8 cellular contexts compared by ENCODE assay signal in genomic region chr1:154272217-154272998, GRCh38. TPM values are rescaled to one million over a fixed set of nuclear protein-coding genes. Genes with fewer than 3 reads are reported as not detected.
DNase-seq lines count a peak whose midpoint lies in the region; ATAC-seq and TF ChIP-seq lines count a peak whose summit lies in the region.

Gene HAX1, plus strand, starts transcription at chr1:154272629. Its CDS starts 95 bp downstream, at chr1:154272724.

- TF ChIP-seq EP300 in Ishikawa (IDR thresholded peaks at IDR 0.05; ENCODE audit: borderline replicate concordance) = no peak

- CTCF ChIA-PET in PC-3 (lab: Charles Lee) = interaction anchor here (0.6 to 1.2 kb wide), 5 partner anchors 62 to 518 kb away, joined by 10 to 22 read pairs (median 16); no protein-coding TSS in a partner anchor

- no peaks in the 10 kb centered on the region for H4K20me1 ChIP-seq in PC-3 (ENCODE audit: low read length)

- H3K9me2 ChIP-seq in PC-3 (replicated peaks; ENCODE audit: low read length) = no peaks in the 10 kb centered on the region

- DNase-seq in DMS153 treated with DMSO at 0.1 percent for 48 hours (lab: John Stamatoyannopoulos, UW; ENCODE audit: unreplicated experiment) (peak; percentile 95), PC-3 (peak; percentile 99)
- peak; percentile 95 for DNase-seq in activated T-cell treated with anti-CD3 and anti-CD28 coated beads, Interleukin-2, amount 50 U/mL, for 1 hour
- DNase-seq in stimulated activated CD8-positive, alpha-beta memory T cell treated with anti-CD3 and anti-CD28 coated beads, Interleukin-7, amount 100 ng/mL, for 4 hours (ENCODE audit: low read depth in 2 of 2) = peak; percentile 95 to 99

- intact Hi-C loops in PC-3 (cut with micrococcal nuclease) = loop anchor here (1.0 kb wide), 2 partner anchors 63 to 73 kb away; no protein-coding TSS in a partner anchor

- H3K9ac ChIP-seq in PC-3 (ENCODE audit: low read length) (peak within 1 kb of the TSS; percentile 87), muscle layer of colon (ENCODE audit: low read length) (peak within 1 kb of the TSS; percentile 99)

- H3K27me3 ChIP-seq in PC-3 (ENCODE audit: low read length) = no peaks in the 10 kb centered on the region
- H3K27me3 ChIP-seq in esophagus (ENCODE audit: control insufficient read depth in 1 of 2, insufficient read depth in 2 of 2, low read length in 2 of 2) = no peaks in the 10 kb centered on the region
- H3K27me3 ChIP-seq in muscle layer of colon (ENCODE audit: control insufficient read depth in 1 of 2, insufficient read depth in 2 of 2, low read length in 2 of 2) = no peaks in the 10 kb centered on the region

- BruUV-seq in PC-3 (replicated peaks; lab: Mats Ljungman, UMichigan) = TSS peak; percentile 71

- peaks cover 12% of the 10 kb centered on the region for H3K79me2 ChIP-seq in PC-3 (ENCODE audit: low read length)

- H3K27ac ChIP-seq in PC-3 (ENCODE audit: low read length) (peak within 1 kb of the TSS; percentile 37), esophagus (ENCODE audit: low read depth in 2 of 2, low read length in 1 of 2) (peak within 1 kb of the TSS; percentile 92 to 96), muscle layer of colon (ENCODE audit: low read depth, low read length) (peak within 1 kb of the TSS; percentile 92)

- peak within 1 kb of the TSS; percentile 88 for H3K4me2 ChIP-seq in PC-3 (ENCODE audit: low read length)

- TF ChIP-seq CTCF in PC-3 (conservative IDR thresholded peaks at IDR 0.05; ENCODE audit: low read depth, low read length) = peak; percentile 97

- TF ChIP-seq RAD21 in Ishikawa (IDR thresholded peaks at IDR 0.05; ENCODE audit: low read depth) = peak; percentile 77

- WGBS in esophagus, 2 donors = 0 to 1% methylated on average over 47 of the region's 47 CpGs

- H3K4me1 ChIP-seq in PC-3 (ENCODE audit: insufficient read depth, low read length) = peaks cover 5% of the 10 kb centered on the region
- no peaks in the 10 kb centered on the region for H3K4me1 ChIP-seq in esophagus (ENCODE audit: control insufficient read depth in 2 of 2, insufficient read depth in 2 of 2, low read length in 1 of 2)
- peaks cover 10% of the 10 kb centered on the region for H3K4me1 ChIP-seq in muscle layer of colon (ENCODE audit: insufficient read depth, low read length)

- H3K36me3 ChIP-seq in PC-3 (ENCODE audit: low read depth, low read length) (peaks cover 21% of the 10 kb centered on the region; the same call in 1 of the 2 replicates), esophagus (ENCODE audit: control insufficient read depth in 2 of 2, insufficient read depth in 2 of 2, low read length in 1 of 2) (peaks cover 12 to 17% of the 10 kb centered on the region in 2 donors), muscle layer of colon (ENCODE audit: insufficient read depth, low read length) (peaks cover 29% of the 10 kb centered on the region)

- H3K9me3 ChIP-seq in PC-3 (ENCODE audit: low read length) (no peaks in the 10 kb centered on the region), esophagus (ENCODE audit: control insufficient read depth in 2 of 2, insufficient read depth in 1 of 2, low read depth in 1 of 2, low read length in 1 of 2) (no peaks in the 10 kb centered on the region), muscle layer of colon (ENCODE audit: low read length) (no peaks in the 10 kb centered on the region)

- ATAC-seq in GM21529 (IDR thresholded peaks at IDR 0.05; ENCODE audit: unreplicated experiment) (peak; percentile 88), PC-3 (peak; percentile 93)

- peak within 1 kb of the TSS; percentile 87 for H3K4me3 ChIP-seq in PC-3 (ENCODE audit: low read length)
- peak within 1 kb of the TSS; percentile 63 to 84 for H3K4me3 ChIP-seq in esophagus (ENCODE audit: low read depth in 1 of 2, low read length in 2 of 2)
- peak within 1 kb of the TSS; percentile 96 to 97 for H3K4me3 ChIP-seq in muscle layer of colon (ENCODE audit: low read depth in 1 of 2, low read length in 2 of 2)

- peak within 1 kb of the TSS; percentile 81 for H2AFZ ChIP-seq in PC-3 (ENCODE audit: low read length)

- H3F3A ChIP-seq in PC-3 (ENCODE audit: low read length, unreplicated experiment) = no peaks in the 10 kb centered on the region

- POLR2A ChIA-PET in PC-3 (lab: Charles Lee; ENCODE audit: unreplicated experiment) = interaction anchor here (0.6 kb wide), 1 partner anchor 326 kb away, joined by 15 read pairs; the partner anchor contains the start of gene DENND4B

TF ChIP-seq in Ishikawa, 13 proteins besides CTCF, POLR2A, EP300 and RAD21:
- TF ChIP-seq TCF12 (IDR thresholded peaks at IDR 0.05; ENCODE audit: low read depth) (peak; percentile 14; the same call in 1 of the 2 replicates), YY1 (IDR thresholded peaks at IDR 0.05; ENCODE audit: low read depth) (peak; percentile 70), EGR1 (IDR thresholded peaks at IDR 0.05) (peak; percentile 95), FOXM1 (IDR thresholded peaks at IDR 0.05; ENCODE audit: borderline replicate concordance, low read depth) (no peak), TAF1 (IDR thresholded peaks at IDR 0.05; ENCODE audit: low read depth) (peak; percentile 93), REST (IDR thresholded peaks at IDR 0.05; ENCODE audit: low read depth) (no peak), USF1 (IDR thresholded peaks at IDR 0.05) (no peak), TEAD4 (IDR thresholded peaks at IDR 0.05) (0 out of 2 replicates have a peak, but pooled peaks have one; percentile 5), MAX (IDR thresholded peaks at IDR 0.05) (peak; percentile 76), ZBTB7A (IDR thresholded peaks at IDR 0.05; ENCODE audit: low read depth) (peak; percentile 90), CEBPB (IDR thresholded peaks at IDR 0.05) (peak; percentile 71), NFIC (IDR thresholded peaks at IDR 0.05) (no peak), CREB1 (IDR thresholded peaks at IDR 0.05; ENCODE audit: low read depth) (peak; percentile 63)

RNA-seq across cellular contexts. Expression of gene HAX1, which starts in this region (rescaled TPM):
- total RNA-seq in PC-3 (2014; rRNA removed) = 230 and 281 TPM in 2 replicates
- polyA plus RNA-seq in esophagus = 10 to 100 TPM; 78.3 to 90.0 TPM

Comparison
In these comparisons a context has a peak if more than half of its experiments do, and no peak if none do; other contexts are left out.
1. Peak in every context shown above with its lines: DNase-seq, ATAC-seq, H3K4me3 ChIP-seq and H3K27ac ChIP-seq.
2. H3K27ac ChIP-seq: peak in every context shown above with its lines; median percentile 94 in esophagus; 92 in muscle layer of colon; 37 in PC-3.